Comparison of ENCODE assay signal across 8 cellular contexts in genomic region chr13:28059214-28059613, GRCh38. TPM values are rescaled to one million over a fixed set of nuclear protein-coding genes. Genes with fewer than 3 reads are reported as not detected.
A peak's percentile ranks its signal among the peaks of the same experiment; 100 is the strongest.
DNase-seq lines count a peak whose midpoint lies in the region; ATAC-seq, FAIRE-seq and TF ChIP-seq lines count a peak whose summit lies in the region.

No MANE protein-coding gene starts in this region.

- no peaks in the 10 kb centered on the region for H3K27me3 ChIP-seq in mesendoderm (ENCODE audit: insufficient read depth, low read length, poor library complexity)

- FAIRE-seq in GM12892 (lab: Jason Lieb, UNC) (peak; percentile 44), frontal cortex (lab: Jason Lieb, UNC) (no peak)

- H3K23ac ChIP-seq in mesendoderm (ENCODE audit: low read length), result no peak overlapping the region

- H3K56ac ChIP-seq in mesendoderm (ENCODE audit: low read length), result no peak overlapping the region

- no peak overlapping the region for H3K4ac ChIP-seq in mesendoderm (ENCODE audit: low read depth, low read length)

- WGBS in mesendoderm (ENCODE audit: extremely low coverage, insufficient coverage, low lambda C conversion rate), result no CpG with 5 or more reads among the region's 6 CpGs

- TF ChIP-seq CTCF in AG09319 (IDR thresholded peaks at IDR 0.05; ENCODE audit: low read depth, low read length), result peak; percentile 33

- no peak overlapping the region for H2BK120ac ChIP-seq in mesendoderm (ENCODE audit: low read depth, low read length)

- no peak overlapping the region for H3K4me2 ChIP-seq in mesendoderm (ENCODE audit: low read length)

- no peaks in the 10 kb centered on the region for H3K4me1 ChIP-seq in mesendoderm (ENCODE audit: control insufficient read depth, low read depth, low read length)

- TF ChIP-seq POLR2A in GM12892 (IDR thresholded peaks at IDR 0.05; ENCODE audit: low read depth, low read length), result no peak

- no peaks in the 10 kb centered on the region for H3K79me1 ChIP-seq in mesendoderm (ENCODE audit: low read length)

- no peak overlapping the region for H4K8ac ChIP-seq in mesendoderm (ENCODE audit: low read depth, low read length)

- H2BK5ac ChIP-seq in mesendoderm (ENCODE audit: low read length), result no peak overlapping the region

- H3K79me2 ChIP-seq in mesendoderm (ENCODE audit: control insufficient read depth, insufficient read depth, low read length), result no peaks in the 10 kb centered on the region

- no peak overlapping the region for H3K18ac ChIP-seq in mesendoderm (ENCODE audit: low read length)

- H3K9ac ChIP-seq in mesendoderm (ENCODE audit: low read length), result no peak overlapping the region

- no peak overlapping the region for H4K5ac ChIP-seq in mesendoderm (ENCODE audit: low read length)

- H2AK5ac ChIP-seq in mesendoderm (ENCODE audit: low read length), result no peak overlapping the region

- H3K4me3 ChIP-seq in mesendoderm (ENCODE audit: low read length), result no peak overlapping the region

- H2BK15ac ChIP-seq in mesendoderm (replicated peaks; ENCODE audit: low read depth), result no peak overlapping the region

- H3K27ac ChIP-seq in mesendoderm (ENCODE audit: low read depth, low read length), result no peak overlapping the region

- no peak for ATAC-seq in HG02678 (IDR thresholded peaks at IDR 0.05; ENCODE audit: unreplicated experiment)
- ATAC-seq in HG02610 (IDR thresholded peaks at IDR 0.05; ENCODE audit: unreplicated experiment), result no peak

- no peaks in the 10 kb centered on the region for H3K36me3 ChIP-seq in mesendoderm (ENCODE audit: control insufficient read depth, insufficient read depth, low read length)

- no peak for DNase-seq in AG09319 (ENCODE audit: extremely low read depth, low read depth)
- DNase-seq in GM12892 (ENCODE audit: insufficient read length), result no peak
- DNase-seq in RPMI7951 (ENCODE audit: low read depth), result peak; percentile 3
- peak; percentile 32 for DNase-seq in amniotic epithelial cell (ENCODE audit: low read depth)
- DNase-seq in mesendoderm, result peak; percentile 72
- DNase-seq in frontal cortex (ENCODE audit: low spot score in 2 of 2), result no peak

RNA-seq across cellular contexts. Expression of gene FLT3, which starts 41.2 kb away (rescaled TPM):
- 0.40 TPM for polyA plus RNA-seq in GM12892 (2012; ENCODE audit: missing spikeins)
- total RNA-seq in RPMI7951 (2014; rRNA removed; shearing (Covaris generic)), result not detected in 2 replicates
- polyA plus RNA-seq in mesendoderm (2013, experiment 1 of 2), result 0.13 TPM
- 0.13 TPM for polyA plus RNA-seq in mesendoderm (2013, experiment 2 of 2)
- total RNA-seq in frontal cortex, result 3.7 TPM

Comparison
In these comparisons a context has a peak if more than half of its experiments do, and no peak if none do; other contexts are left out.
1. DNase-seq: peak in RPMI7951 (single experiment), amniotic epithelial cell (single experiment) and mesendoderm (single experiment); none in AG09319 (single experiment), GM12892 (single experiment) and frontal cortex (0 of 2).